In the genomic region with DNA sequence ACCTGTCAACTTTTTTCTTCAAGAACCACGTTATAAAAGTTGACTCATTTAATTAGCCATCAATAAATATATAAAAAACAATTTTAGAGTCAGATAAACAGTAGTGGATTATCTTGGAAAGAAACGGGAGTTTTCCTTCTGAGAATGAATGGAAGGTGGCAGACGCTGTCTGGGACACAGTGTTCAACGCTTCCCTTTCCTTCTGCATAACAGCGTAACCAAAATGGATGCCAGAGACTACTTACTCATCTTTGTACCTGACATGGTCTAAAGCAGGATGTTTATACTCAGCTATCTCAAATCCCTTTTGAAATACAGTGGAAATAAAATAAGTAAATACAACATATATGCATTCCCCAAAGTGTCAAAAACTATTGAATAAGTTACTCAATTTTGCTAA, we compare ENCODE assay signal across 30 cellular contexts.
"Had no signal": no experiment of that assay in that cellular context is flagged by ENCODE, and none has a peak within 500 bp of the region (broad histone marks: within the 10 kb centered on the region; RNA-seq: fewer than 3 reads in every experiment).

No MANE protein-coding gene starts in this region.

- H3K36me3 Mint-ChIP-seq: activated CD8-positive, alpha-beta memory T cell treated with anti-CD3 and anti-CD28 coated beads, Interleukin-2, amount 10 ng/mL, durations not matched to agents 7 days and 5 days; activated naive CD4-positive, alpha-beta T cell treated with anti-CD3 and anti-CD28 coated beads, Interleukin-2, amount 10 ng/mL, durations not matched to agents 7 days and 5 days; activated naive CD8-positive, alpha-beta T cell; T-cell had no signal

- H3K4me3 Mint-ChIP-seq: activated CD4-positive, alpha-beta memory T cell treated with anti-CD3 and anti-CD28 coated beads, Interleukin-2, amount 10 ng/mL, durations not matched to agents 7 days and 5 days; activated CD8-positive, alpha-beta memory T cell treated with anti-CD3 and anti-CD28 coated beads, Interleukin-2, amount 10 ng/mL, durations not matched to agents 7 days and 5 days; activated naive CD4-positive, alpha-beta T cell treated with anti-CD3 and anti-CD28 coated beads, Interleukin-2, amount 10 ng/mL, durations not matched to agents 7 days and 5 days; activated naive CD8-positive, alpha-beta T cell; activated naive CD8-positive, alpha-beta T cell treated with anti-CD3 and anti-CD28 coated beads, Interleukin-2, amount 50 U/mL, for 24 hours; central memory CD8-positive, alpha-beta T cell; T-cell had no signal

- DNase-seq: activated CD4-positive, alpha-beta memory T cell treated with anti-CD3 and anti-CD28 coated beads, Interleukin-2, amount 10 ng/mL, durations not matched to agents 7 days and 5 days; activated CD4-positive, alpha-beta T cell treated with anti-CD3 and anti-CD28 coated beads for 1 hour; activated CD4-positive, alpha-beta T cell treated with anti-CD3 and anti-CD28 coated beads for 48 hours; activated CD4-positive, CD25-positive, alpha-beta regulatory T cell; activated CD8-positive, alpha-beta memory T cell treated with anti-CD3 and anti-CD28 coated beads for 24 hours; activated CD8-positive, alpha-beta memory T cell treated with anti-CD3 and anti-CD28 coated beads, Interleukin-2, amount 10 ng/mL, durations not matched to agents 7 days and 5 days; activated CD8-positive, alpha-beta memory T cell treated with anti-CD3 and anti-CD28 coated beads, Interleukin-2, amount 50 U/mL, for 48 hours; activated effector memory CD4-positive, alpha-beta T cell treated with Interleukin-2 at 50 U/mL for 16 hours; activated naive CD4-positive, alpha-beta T cell treated with anti-CD3 and anti-CD28 coated beads, Interleukin-2, amount 10 ng/mL, durations not matched to agents 7 days and 5 days; activated naive CD8-positive, alpha-beta T cell treated with anti-CD3 and anti-CD28 coated beads, Interleukin-2, amount 50 U/mL, for 24 hours; activated T-cell treated with anti-CD3 and anti-CD28 coated beads, Interleukin-2, amount 50 U/mL, for 48 hours; amniotic stem cell; aorta; brain microvascular endothelial cell; MM.1S; MV-4-11; NCI-H1092; NCI-H1436 treated with DMSO at 0.1 percent for 48 hours; NCI-H1694 treated with DMSO at 0.1 percent for 48 hours; NCI-H2029; NCI-H345; NCI-H524 treated with DMSO at 0.1 percent for 48 hours; SIG-M5; T-cell; T-helper 2 cell; T-helper 9 cell; WERI-Rb-1 had no signal

- H3K27ac Mint-ChIP-seq: activated CD4-positive, alpha-beta memory T cell treated with anti-CD3 and anti-CD28 coated beads, Interleukin-2, amount 10 ng/mL, durations not matched to agents 7 days and 5 days; activated CD8-positive, alpha-beta memory T cell treated with anti-CD3 and anti-CD28 coated beads, Interleukin-2, amount 10 ng/mL, durations not matched to agents 7 days and 5 days; activated naive CD4-positive, alpha-beta T cell treated with anti-CD3 and anti-CD28 coated beads, Interleukin-2, amount 10 ng/mL, durations not matched to agents 7 days and 5 days; activated naive CD8-positive, alpha-beta T cell; activated naive CD8-positive, alpha-beta T cell treated with anti-CD3 and anti-CD28 coated beads, Interleukin-2, amount 50 U/mL, for 24 hours; T-cell had no signal

- H3K9me3 Mint-ChIP-seq: activated CD4-positive, alpha-beta memory T cell treated with anti-CD3 and anti-CD28 coated beads, Interleukin-2, amount 10 ng/mL, durations not matched to agents 7 days and 5 days; activated naive CD4-positive, alpha-beta T cell treated with anti-CD3 and anti-CD28 coated beads, Interleukin-2, amount 10 ng/mL, durations not matched to agents 7 days and 5 days; activated naive CD8-positive, alpha-beta T cell treated with anti-CD3 and anti-CD28 coated beads, Interleukin-2, amount 50 U/mL, for 24 hours; central memory CD8-positive, alpha-beta T cell; T-cell had no signal

- H3K36me3 ChIP-seq: brain microvascular endothelial cell, WERI-Rb-1 had no signal

- H3K4me1 Mint-ChIP-seq: activated CD4-positive, alpha-beta memory T cell treated with anti-CD3 and anti-CD28 coated beads, Interleukin-2, amount 10 ng/mL, durations not matched to agents 7 days and 5 days; activated CD8-positive, alpha-beta memory T cell treated with anti-CD3 and anti-CD28 coated beads, Interleukin-2, amount 10 ng/mL, durations not matched to agents 7 days and 5 days; activated naive CD4-positive, alpha-beta T cell treated with anti-CD3 and anti-CD28 coated beads, Interleukin-2, amount 10 ng/mL, durations not matched to agents 7 days and 5 days; activated naive CD8-positive, alpha-beta T cell treated with anti-CD3 and anti-CD28 coated beads, Interleukin-2, amount 50 U/mL, for 24 hours; central memory CD8-positive, alpha-beta T cell; T-cell had no signal

- H3K27ac ChIP-seq: brain microvascular endothelial cell, KMS-11, WERI-Rb-1 had no signal

- H3K27me3 ChIP-seq: brain microvascular endothelial cell had no signal

- H3K9ac ChIP-seq: KMS-11 had no signal
